ENCODE assay signal across 10 cellular contexts in genomic region chr18:12880532-12880892, GRCh38. TPM values are rescaled to one million over a fixed set of nuclear protein-coding genes. Genes with fewer than 3 reads are reported as not detected.
DNase-seq lines count a peak whose midpoint lies in the region; ATAC-seq and TF ChIP-seq lines count a peak whose summit lies in the region.
"Had no signal": no experiment of that assay in that cellular context is flagged by ENCODE, and none has a peak within 500 bp of the region (broad histone marks: within the 10 kb centered on the region; RNA-seq: fewer than 3 reads in every experiment).

No MANE protein-coding gene starts in this region.

- H3K36me3 ChIP-seq in upper lobe of left lung: no peaks in the 10 kb centered on the region
- H3K36me3 ChIP-seq: vagina had no signal

- peak overlapping the region; percentile 24 for H3K27ac Mint-ChIP-seq in activated naive CD4-positive, alpha-beta T cell treated with anti-CD3 and anti-CD28 coated beads, Interleukin-2, amount 10 ng/mL, durations not matched to agents 7 days and 5 days
- H3K27ac Mint-ChIP-seq in effector memory CD8-positive, alpha-beta T cell: peak overlapping the region; percentile 13 to 96

- no peak for TF ChIP-seq POLR2A in upper lobe of left lung (IDR thresholded peaks at IDR 0.05)

- no peak overlapping the region for H3K4me3 ChIP-seq in upper lobe of left lung
- H3K4me3 ChIP-seq: vagina had no signal

- peak overlapping the region; percentile 64 to 81 (median 72) for H3K27ac ChIP-seq in upper lobe of left lung
- H3K27ac ChIP-seq: vagina had no signal

- no peak for TF ChIP-seq EP300 in upper lobe of left lung (IDR thresholded peaks at IDR 0.05)

- H3K9me3 Mint-ChIP-seq in activated naive CD4-positive, alpha-beta T cell treated with anti-CD3 and anti-CD28 coated beads, Interleukin-2, amount 10 ng/mL, durations not matched to agents 7 days and 5 days: no peaks in the 10 kb centered on the region
- no peaks in the 10 kb centered on the region for H3K9me3 Mint-ChIP-seq in effector memory CD8-positive, alpha-beta T cell

- CTCF ChIA-PET in activated naive CD4-positive, alpha-beta T cell treated with anti-CD3 and anti-CD28 coated beads, Interleukin-2, amount 10 ng/mL, durations not matched to agents 7 days and 5 days (lab: Charles Lee): interaction anchor here (1.2 kb wide), 1 partner anchor 153 kb away, joined by 3 read pairs; no protein-coding TSS in a partner anchor

- H3K27me3 Mint-ChIP-seq in activated naive CD4-positive, alpha-beta T cell treated with anti-CD3 and anti-CD28 coated beads, Interleukin-2, amount 10 ng/mL, durations not matched to agents 7 days and 5 days: no peaks in the 10 kb centered on the region
- H3K27me3 Mint-ChIP-seq in effector memory CD8-positive, alpha-beta T cell: no peaks in the 10 kb centered on the region

- no peak overlapping the region for H3K4me3 Mint-ChIP-seq in activated naive CD4-positive, alpha-beta T cell treated with anti-CD3 and anti-CD28 coated beads, Interleukin-2, amount 10 ng/mL, durations not matched to agents 7 days and 5 days
- peak overlapping the region in 1 of 2 donors; percentile 94 for H3K4me3 Mint-ChIP-seq in effector memory CD8-positive, alpha-beta T cell

- DNase-seq in activated naive CD4-positive, alpha-beta T cell treated with anti-CD3 and anti-CD28 coated beads, Interleukin-2, amount 10 ng/mL, durations not matched to agents 7 days and 5 days: no peak
- no peak for DNase-seq in activated naive CD4-positive, alpha-beta T cell (lab: John Stamatoyannopoulos, UW)
- DNase-seq in SIG-M5 (lab: John Stamatoyannopoulos, UW): peak; percentile 61
- DNase-seq in effector memory CD8-positive, alpha-beta T cell: no peak
- DNase-seq in upper lobe of left lung: no peak
- DNase-seq in NCI-H2171 treated with DMSO at 0.1 percent for 48 hours (lab: John Stamatoyannopoulos, UW): no peak
- DNase-seq in NCI-H446 (lab: John Stamatoyannopoulos, UW): no peak
- DNase-seq: NCI-H446 treated with DMSO at 0.1 percent for 48 hours had no signal

- 74 to 77% methylated on average over 3 of the region's 3 CpGs for WGBS in upper lobe of left lung, 2 donors

- H3K4me1 ChIP-seq in upper lobe of left lung: peaks cover 40 to 66% (median 54%) of the 10 kb centered on the region in 4 donors

- no peaks in the 10 kb centered on the region for H3K9me3 ChIP-seq in upper lobe of left lung
- H3K9me3 ChIP-seq: vagina had no signal

- ATAC-seq in effector memory CD8-positive, alpha-beta T cell (replicated peaks): no peak
- ATAC-seq in upper lobe of left lung (ENCODE audit: low FRiP score in 2 of 2): no peak
- no peak for ATAC-seq in GM18519 (IDR thresholded peaks at IDR 0.05; ENCODE audit: low FRiP score, unreplicated experiment)

- peaks cover 57% of the 10 kb centered on the region for H3K4me1 Mint-ChIP-seq in activated naive CD4-positive, alpha-beta T cell treated with anti-CD3 and anti-CD28 coated beads, Interleukin-2, amount 10 ng/mL, durations not matched to agents 7 days and 5 days
- peaks cover 52 to 69% of the 10 kb centered on the region in 2 donors for H3K4me1 Mint-ChIP-seq in effector memory CD8-positive, alpha-beta T cell (ENCODE audit: low read depth in 2 of 2)

- no peaks in the 10 kb centered on the region for H3K27me3 ChIP-seq in upper lobe of left lung
- H3K27me3 ChIP-seq: vagina had no signal

- no peak for TF ChIP-seq CTCF in upper lobe of left lung (IDR thresholded peaks at IDR 0.05)

- peaks cover 21% of the 10 kb centered on the region for H3K36me3 Mint-ChIP-seq in activated naive CD4-positive, alpha-beta T cell treated with anti-CD3 and anti-CD28 coated beads, Interleukin-2, amount 10 ng/mL, durations not matched to agents 7 days and 5 days
- H3K36me3 Mint-ChIP-seq in effector memory CD8-positive, alpha-beta T cell (ENCODE audit: insufficient read depth): peaks cover 28% of the 10 kb centered on the region

RNA-seq across cellular contexts. Expression of gene PTPN2, which starts 3.5 kb away (rescaled TPM):
- 100 to 1,000 TPM in 1 of 6 donors, 10 to 100 TPM in 5; 31.9 to 119 (median 54.0) TPM for total RNA-seq in upper lobe of left lung
